In the genomic region with DNA sequence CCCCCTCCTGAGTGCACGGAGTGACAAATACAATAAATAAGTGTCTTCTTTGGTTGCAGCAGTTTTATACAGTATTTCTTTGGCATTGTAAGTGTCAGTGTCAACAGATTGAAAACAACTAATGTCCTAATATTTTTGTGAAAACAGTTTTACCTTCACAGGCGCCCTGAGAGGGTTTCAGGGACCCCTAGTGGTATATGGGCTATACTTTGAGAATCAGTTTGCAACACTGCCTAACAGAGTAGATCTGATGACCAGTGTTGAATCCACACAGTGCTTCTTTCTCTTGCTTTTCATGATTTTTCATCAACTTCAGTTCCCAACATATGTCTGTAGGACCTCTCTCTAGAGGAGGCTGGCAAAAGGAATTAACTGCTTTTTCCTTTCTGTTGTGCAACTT, we compare ENCODE assay signal across 1 cellular context.
TF ChIP-seq lines count a peak whose summit lies in the region.

No MANE protein-coding gene starts in this region.

TF ChIP-seq in liver, 16 proteins besides CTCF, POLR2A, EP300 and RAD21 (continued from another document):
- TF ChIP-seq, protein P1, sequence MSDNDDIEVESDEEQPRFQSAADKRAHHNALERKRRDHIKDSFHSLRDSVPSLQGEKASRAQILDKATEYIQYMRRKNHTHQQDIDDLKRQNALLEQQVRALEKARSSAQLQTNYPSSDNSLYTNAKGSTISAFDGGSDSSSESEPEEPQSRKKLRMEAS (IDR thresholded peaks at IDR 0.05) = no peak
- TF ChIP-seq HNF4G (IDR thresholded peaks at IDR 0.05) = no peak
- TF ChIP-seq, protein P2, sequence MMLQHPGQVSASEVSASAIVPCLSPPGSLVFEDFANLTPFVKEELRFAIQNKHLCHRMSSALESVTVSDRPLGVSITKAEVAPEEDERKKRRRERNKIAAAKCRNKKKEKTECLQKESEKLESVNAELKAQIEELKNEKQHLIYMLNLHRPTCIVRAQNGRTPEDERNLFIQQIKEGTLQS (IDR thresholded peaks at IDR 0.05) = no peak
